8 cellular contexts compared by ENCODE assay signal in the genomic region with DNA sequence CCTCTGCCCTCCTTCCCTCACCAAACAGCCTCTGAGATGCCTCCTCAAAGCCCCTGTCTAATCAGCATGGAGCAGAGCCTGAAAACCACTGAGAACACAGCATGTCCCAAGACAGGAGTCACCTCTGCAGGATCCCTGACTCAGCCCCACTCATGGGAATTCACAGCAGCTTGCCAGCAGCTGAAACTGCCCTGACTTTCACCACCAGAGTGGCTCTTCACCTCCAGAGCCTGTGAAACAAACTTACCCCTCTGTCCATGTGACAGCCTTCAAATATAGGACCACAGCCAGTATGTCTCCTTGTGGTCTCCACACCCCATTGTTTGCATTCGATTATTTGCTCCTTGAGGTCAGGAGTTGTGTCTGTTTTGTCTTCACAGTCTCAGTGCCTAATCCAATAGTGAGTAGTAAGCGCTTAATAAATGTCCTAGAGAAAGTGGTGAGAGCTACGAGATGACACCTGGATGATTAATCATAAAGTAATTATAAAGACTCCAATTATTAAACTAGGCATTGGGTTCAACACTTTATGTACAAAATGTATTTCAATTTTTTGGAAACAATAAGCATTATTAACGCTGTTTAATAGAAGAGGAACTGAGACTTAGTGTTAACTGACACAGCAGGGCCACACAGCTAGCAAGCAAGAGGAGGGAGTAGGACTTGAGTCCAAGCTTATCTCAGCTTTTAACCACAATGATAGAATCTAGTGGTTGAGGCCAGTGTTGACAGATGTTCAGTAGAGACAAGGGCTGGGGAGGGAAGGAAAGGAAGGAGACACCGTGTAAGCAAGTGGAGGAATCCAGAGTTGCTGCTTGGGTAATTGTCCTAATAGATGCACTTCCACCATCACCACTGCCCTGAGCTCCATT.
DNase-seq lines count a peak whose midpoint lies in the region; ATAC-seq and TF ChIP-seq lines count a peak whose summit lies in the region.

No MANE protein-coding gene starts in this region.

- no peaks in the 10 kb centered on the region for H3K9me3 ChIP-seq in DND-41 (ENCODE audit: insufficient read depth, low read length, severe bottlenecking)

- no peak overlapping the region for H3K9ac ChIP-seq in DND-41 (ENCODE audit: low read depth, low read length)

- H3K4me1 ChIP-seq in DND-41 (ENCODE audit: insufficient read depth, low read length) = no peaks in the 10 kb centered on the region

- H3K36me3 Mint-ChIP-seq in activated T-helper 1 cell treated with anti-CD3 and anti-CD28 coated beads, Interleukin-12 subunit alpha, Interleukin-12 subunit beta, Interleukin-2, Interleukin-4 antibody, amounts not matched to agents 30 ng/mL and 10 ng/mL and 1 ng/mL, durations not matched to agents 14 hours and 24 hours and 36 hours (ENCODE audit: low read depth) = peaks cover under 1% of the 10 kb centered on the region
- H3K36me3 Mint-ChIP-seq in activated T-cell treated with anti-CD3 and anti-CD28 coated beads, Interleukin-2, amount 50 U/mL, for 24 hours (ENCODE audit: low read depth) = no peaks in the 10 kb centered on the region

- ATAC-seq in DND-41 (ENCODE audit: insufficient read depth, low read depth) (peak; percentile 68; the same call in 2 of the 3 replicates), GM19467 (IDR thresholded peaks at IDR 0.05; ENCODE audit: unreplicated experiment) (peak; percentile 58), HG03442 (IDR thresholded peaks at IDR 0.05; ENCODE audit: unreplicated experiment) (peak; percentile 55), omental fat pad (ENCODE audit: low FRiP score) (no peak)

- H3K4me1 Mint-ChIP-seq in activated T-helper 1 cell treated with anti-CD3 and anti-CD28 coated beads, Interleukin-12 subunit alpha, Interleukin-12 subunit beta, Interleukin-2, Interleukin-4 antibody, amounts not matched to agents 30 ng/mL and 10 ng/mL and 1 ng/mL, durations not matched to agents 14 hours and 24 hours and 36 hours (ENCODE audit: low read depth) = peaks cover 41% of the 10 kb centered on the region
- peaks cover 35% of the 10 kb centered on the region for H3K4me1 Mint-ChIP-seq in activated T-cell treated with anti-CD3 and anti-CD28 coated beads, Interleukin-2, amount 50 U/mL, for 24 hours (ENCODE audit: low read depth)

- intact Hi-C loops in activated T-helper 1 cell treated with anti-CD3 and anti-CD28 coated beads, Interleukin-12 subunit alpha, Interleukin-12 subunit beta, Interleukin-2, Interleukin-4 antibody, amounts not matched to agents 30 ng/mL and 10 ng/mL and 1 ng/mL, durations not matched to agents 14 hours and 24 hours and 36 hours (cut with micrococcal nuclease) = no loop called here

- H2AFZ ChIP-seq in DND-41 (ENCODE audit: low read depth, low read length) = no peak overlapping the region

- H3K27ac ChIP-seq in DND-41 (ENCODE audit: low read length) = no peak overlapping the region

- H3K4me2 ChIP-seq in DND-41 (ENCODE audit: insufficient read depth, low read length) = no peak overlapping the region

- H3K4me3 ChIP-seq in DND-41 (ENCODE audit: low read depth in 1 of 2, low read length in 2 of 2) = no peak overlapping the region

- H4K20me1 ChIP-seq in DND-41 (ENCODE audit: insufficient read depth, low read length) = no peaks in the 10 kb centered on the region

- H3K27me3 Mint-ChIP-seq in activated T-helper 1 cell treated with anti-CD3 and anti-CD28 coated beads, Interleukin-12 subunit alpha, Interleukin-12 subunit beta, Interleukin-2, Interleukin-4 antibody, amounts not matched to agents 30 ng/mL and 10 ng/mL and 1 ng/mL, durations not matched to agents 14 hours and 24 hours and 36 hours (ENCODE audit: insufficient read depth) = peaks cover 6% of the 10 kb centered on the region
- H3K27me3 Mint-ChIP-seq in activated T-cell treated with anti-CD3 and anti-CD28 coated beads, Interleukin-2, amount 50 U/mL, for 24 hours = peaks cover 26% of the 10 kb centered on the region

- H3K27ac Mint-ChIP-seq in activated T-helper 1 cell treated with anti-CD3 and anti-CD28 coated beads, Interleukin-12 subunit alpha, Interleukin-12 subunit beta, Interleukin-2, Interleukin-4 antibody, amounts not matched to agents 30 ng/mL and 10 ng/mL and 1 ng/mL, durations not matched to agents 14 hours and 24 hours and 36 hours = no peak overlapping the region
- H3K27ac Mint-ChIP-seq in activated T-cell treated with anti-CD3 and anti-CD28 coated beads, Interleukin-2, amount 50 U/mL, for 24 hours = no peak overlapping the region

- H3K79me2 ChIP-seq in DND-41 (ENCODE audit: insufficient read depth, low read length) = no peaks in the 10 kb centered on the region

- TF ChIP-seq CTCF in DND-41 (IDR thresholded peaks at IDR 0.05; ENCODE audit: borderline replicate concordance, extremely low read depth, low read length, poor library complexity, severe bottlenecking) = no peak
- no peak for TF ChIP-seq CTCF in omental fat pad (IDR thresholded peaks at IDR 0.05)

- no peaks in the 10 kb centered on the region for H3K36me3 ChIP-seq in DND-41 (ENCODE audit: insufficient read depth, low read length)

- DNase-seq in DND-41 = peak; percentile 12
- peak; percentile 59 for DNase-seq in astrocyte of the hippocampus (ENCODE audit: low read depth, low spot score)
- no peak for DNase-seq in activated naive CD4-positive, alpha-beta T cell (lab: John Stamatoyannopoulos, UW)
- no peak for DNase-seq in omental fat pad (ENCODE audit: low spot score)
- DNase-seq in activated T-helper 1 cell treated with anti-CD3 and anti-CD28 coated beads, Interleukin-12 subunit alpha, Interleukin-12 subunit beta, Interleukin-2, Interleukin-4 antibody, amounts not matched to agents 30 ng/mL and 10 ng/mL and 1 ng/mL, durations not matched to agents 14 hours and 24 hours and 36 hours (ENCODE audit: low spot score) = no peak
- no peak for DNase-seq in activated T-cell treated with anti-CD3 and anti-CD28 coated beads, Interleukin-2, amount 50 U/mL, for 24 hours

- H3K9me3 Mint-ChIP-seq in activated T-helper 1 cell treated with anti-CD3 and anti-CD28 coated beads, Interleukin-12 subunit alpha, Interleukin-12 subunit beta, Interleukin-2, Interleukin-4 antibody, amounts not matched to agents 30 ng/mL and 10 ng/mL and 1 ng/mL, durations not matched to agents 14 hours and 24 hours and 36 hours = peaks cover 1% of the 10 kb centered on the region
- peaks cover under 1% of the 10 kb centered on the region for H3K9me3 Mint-ChIP-seq in activated T-cell treated with anti-CD3 and anti-CD28 coated beads, Interleukin-2, amount 50 U/mL, for 24 hours

- no peak overlapping the region for H3K4me3 Mint-ChIP-seq in activated T-helper 1 cell treated with anti-CD3 and anti-CD28 coated beads, Interleukin-12 subunit alpha, Interleukin-12 subunit beta, Interleukin-2, Interleukin-4 antibody, amounts not matched to agents 30 ng/mL and 10 ng/mL and 1 ng/mL, durations not matched to agents 14 hours and 24 hours and 36 hours
- no peak overlapping the region for H3K4me3 Mint-ChIP-seq in activated T-cell treated with anti-CD3 and anti-CD28 coated beads, Interleukin-2, amount 50 U/mL, for 24 hours

- H3K27me3 ChIP-seq in DND-41 (ENCODE audit: insufficient read depth, low read length, poor library complexity) = peaks cover 13% of the 10 kb centered on the region

Comparison
In these comparisons a context has a peak if more than half of its experiments do, and no peak if none do; other contexts are left out.
1. DNase-seq: peak in DND-41 (single experiment) and astrocyte of the hippocampus (single experiment); none in activated naive CD4-positive, alpha-beta T cell (0 of 4), omental fat pad (single experiment), activated T-helper 1 cell treated with anti-CD3 and anti-CD28 coated beads, Interleukin-12 subunit alpha, Interleukin-12 subunit beta, Interleukin-2, Interleukin-4 antibody, amounts not matched to agents 30 ng/mL and 10 ng/mL and 1 ng/mL, durations not matched to agents 14 hours and 24 hours and 36 hours (single experiment) and activated T-cell treated with anti-CD3 and anti-CD28 coated beads, Interleukin-2, amount 50 U/mL, for 24 hours (single experiment).